28 cellular contexts compared by ENCODE assay signal in the genomic region with DNA sequence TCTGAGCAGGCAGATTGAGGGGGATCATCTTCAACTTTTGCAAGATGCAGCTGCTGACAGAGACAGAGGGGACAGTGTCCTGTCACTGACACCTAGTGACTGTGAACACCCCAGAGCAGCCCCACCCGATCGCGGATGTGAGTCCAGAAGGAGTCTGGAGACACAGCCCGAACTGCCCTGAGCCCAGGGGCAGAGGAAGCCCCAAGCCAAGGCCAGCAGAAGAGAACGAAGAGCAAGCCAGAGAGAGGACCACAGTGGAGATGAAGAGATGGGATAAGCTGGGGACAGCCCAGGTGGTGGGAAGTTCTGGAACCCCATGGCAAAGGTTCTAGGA. TPM values are rescaled to one million over a fixed set of nuclear protein-coding genes. Genes with fewer than 3 reads are reported as not detected.
A peak's percentile ranks its signal among the peaks of the same experiment; 100 is the strongest.
DNase-seq lines count a peak whose midpoint lies in the region; ATAC-seq and TF ChIP-seq lines count a peak whose summit lies in the region.
"Had no signal": no experiment of that assay in that cellular context is flagged by ENCODE, and none has a peak within 500 bp of the region (broad histone marks: within the 10 kb centered on the region; RNA-seq: fewer than 3 reads in every experiment).

No MANE protein-coding gene starts in this region.

- peaks cover 0 to 16% (median 3%) of the 10 kb centered on the region in 4 donors for H3K4me1 Mint-ChIP-seq in CD4-positive, CD25-positive, alpha-beta regulatory T cell
- H3K4me1 Mint-ChIP-seq in activated T-helper 17 cell treated with anti-CD3 and anti-CD28 coated beads, Interleukin-2, amount 50 U/mL, for 72 hours = no peaks in the 10 kb centered on the region
- peaks cover 50% of the 10 kb centered on the region for H3K4me1 Mint-ChIP-seq in nephron progenitor cell

- no peak overlapping the region for H3K27ac ChIP-seq in SK-N-SH (ENCODE audit: low read depth in 2 of 2, low read length in 1 of 2)
- H3K27ac ChIP-seq in CD4-positive, CD25-positive, alpha-beta regulatory T cell (ENCODE audit: insufficient read depth, low read length, poor library complexity, severe bottlenecking) = no peak overlapping the region
- peak overlapping the region; percentile 93 for H3K27ac ChIP-seq in neutrophil
- H3K27ac ChIP-seq: 22Rv1, gastrocnemius medialis, hepatocyte, ovary had no signal

- H2AFZ ChIP-seq in SK-N-SH (ENCODE audit: low read depth) = no peak overlapping the region
- H2AFZ ChIP-seq: hepatocyte had no signal

- TF ChIP-seq EP300 in SK-N-SH (IDR thresholded peaks at IDR 0.05; ENCODE audit: borderline replicate concordance in 1 of 2, low read depth in 1 of 2, low read length in 1 of 2) = no peak

- no peaks in the 10 kb centered on the region for H3K9me3 Mint-ChIP-seq in CD4-positive, CD25-positive, alpha-beta regulatory T cell
- no peaks in the 10 kb centered on the region for H3K9me3 Mint-ChIP-seq in activated T-helper 17 cell treated with anti-CD3 and anti-CD28 coated beads, Interleukin-2, amount 50 U/mL, for 72 hours
- no peaks in the 10 kb centered on the region for H3K9me3 Mint-ChIP-seq in nephron progenitor cell
- H3K9me3 Mint-ChIP-seq: memory B cell; stimulated activated memory B cell treated with anti-CD40 and anti-IgM and Interleukin-4, amounts not matched to agents 10 μg/mL and 1 μg/mL and 100 μg/mL, for 72 hours had no signal

- 86% methylated on average over 4 of the region's 5 CpGs for WGBS in SK-N-SH (ENCODE audit: low lambda C conversion rate)

- H4K20me1 ChIP-seq in SK-N-SH (ENCODE audit: insufficient read depth) = no peaks in the 10 kb centered on the region

- peak overlapping the region in 2 of 3 donors; percentile 17 to 86 for H3K27ac Mint-ChIP-seq in CD4-positive, CD25-positive, alpha-beta regulatory T cell
- H3K27ac Mint-ChIP-seq in activated T-helper 17 cell treated with anti-CD3 and anti-CD28 coated beads, Interleukin-2, amount 50 U/mL, for 72 hours = peak overlapping the region; percentile 42
- no peak overlapping the region for H3K27ac Mint-ChIP-seq in nephron progenitor cell
- H3K27ac Mint-ChIP-seq: activated CD4-positive, alpha-beta T cell treated with anti-CD3 and anti-CD28 coated beads for 36 hours; memory B cell; stimulated activated memory B cell treated with anti-CD40 and anti-IgM and Interleukin-4, amounts not matched to agents 10 μg/mL and 1 μg/mL and 100 μg/mL, for 72 hours had no signal

- ATAC-seq in SK-N-SH treated with all-trans-retinoic acid at 6 μM for 48 hours (no peak), GM18505 (IDR thresholded peaks at IDR 0.05; ENCODE audit: unreplicated experiment) (no peak)
- ATAC-seq in CD4-positive, CD25-positive, alpha-beta regulatory T cell (ENCODE audit: low read depth in 2 of 2) = no peak
- ATAC-seq in activated T-helper 17 cell treated with anti-CD3 and anti-CD28 coated beads, Interleukin-2, amount 50 U/mL, for 72 hours (replicated peaks) = no peak
- ATAC-seq: activated CD4-positive, alpha-beta T cell treated with anti-CD3 and anti-CD28 coated beads for 36 hours; gastrocnemius medialis; GM12878; stimulated activated memory B cell treated with anti-CD40 and anti-IgM and Interleukin-4, amounts not matched to agents 10 μg/mL and 1 μg/mL and 100 μg/mL, for 72 hours had no signal

- no peaks in the 10 kb centered on the region for H3F3A ChIP-seq in SK-N-SH (replicated peaks; ENCODE audit: insufficient read depth)

- no peak overlapping the region for H3K9ac ChIP-seq in SK-N-SH

- H3K9me3 ChIP-seq in SK-N-SH = no peaks in the 10 kb centered on the region
- H3K9me3 ChIP-seq in CD4-positive, CD25-positive, alpha-beta regulatory T cell (ENCODE audit: control insufficient read depth in 2 of 2, low read length in 2 of 2) = no peaks in the 10 kb centered on the region
- H3K9me3 ChIP-seq in neutrophil = no peaks in the 10 kb centered on the region
- H3K9me3 ChIP-seq: gastrocnemius medialis, ovary had no signal

- H3K4me2 ChIP-seq in SK-N-SH = no peak overlapping the region
- H3K4me2 ChIP-seq: hepatocyte had no signal

- CTCF ChIA-PET in SK-N-SH (lab: Yijun Ruan, JAX) = interaction anchor here (0.7 to 17.5 kb wide), 6 partner anchors 76 to 166 kb away, joined by 3 to 349 read pairs (median 6); partner anchors contain the start of gene WNT5B

- POLR2A ChIA-PET in SK-N-SH (lab: Yijun Ruan, JAX) = no interaction called here

- H3K36me3 Mint-ChIP-seq in CD4-positive, CD25-positive, alpha-beta regulatory T cell = no peaks in the 10 kb centered on the region
- H3K36me3 Mint-ChIP-seq in activated T-helper 17 cell treated with anti-CD3 and anti-CD28 coated beads, Interleukin-2, amount 50 U/mL, for 72 hours (ENCODE audit: low read depth) = no peaks in the 10 kb centered on the region
- no peaks in the 10 kb centered on the region for H3K36me3 Mint-ChIP-seq in nephron progenitor cell (ENCODE audit: low read depth)
- H3K36me3 Mint-ChIP-seq: memory B cell; stimulated activated memory B cell treated with anti-CD40 and anti-IgM and Interleukin-4, amounts not matched to agents 10 μg/mL and 1 μg/mL and 100 μg/mL, for 72 hours had no signal

- TF ChIP-seq CTCF in SK-N-SH (IDR thresholded peaks at IDR 0.05) (no peak), neutrophil (IDR thresholded peaks at IDR 0.05) (no peak), nephron progenitor cell (IDR thresholded peaks at IDR 0.05) (no peak)

- TF ChIP-seq RAD21 in SK-N-SH (IDR thresholded peaks at IDR 0.05; ENCODE audit: low read length) = no peak

- no peak for TF ChIP-seq POLR2A in GM18505 (IDR thresholded peaks at IDR 0.05; ENCODE audit: borderline replicate concordance, extremely low read depth, insufficient read depth, insufficient read length)

- H3K27me3 Mint-ChIP-seq in CD4-positive, CD25-positive, alpha-beta regulatory T cell = no peaks in the 10 kb centered on the region
- no peaks in the 10 kb centered on the region for H3K27me3 Mint-ChIP-seq in activated T-helper 17 cell treated with anti-CD3 and anti-CD28 coated beads, Interleukin-2, amount 50 U/mL, for 72 hours
- peaks cover 23% of the 10 kb centered on the region for H3K27me3 Mint-ChIP-seq in nephron progenitor cell (ENCODE audit: low read depth, poor library complexity)
- H3K27me3 Mint-ChIP-seq: activated CD4-positive, alpha-beta T cell treated with anti-CD3 and anti-CD28 coated beads for 36 hours; memory B cell; stimulated activated memory B cell treated with anti-CD40 and anti-IgM and Interleukin-4, amounts not matched to agents 10 μg/mL and 1 μg/mL and 100 μg/mL, for 72 hours had no signal

- H3K4me1 ChIP-seq in SK-N-SH (ENCODE audit: control insufficient read depth in 1 of 2, insufficient read depth in 2 of 2, low read depth in 1 of 2, low read length in 1 of 2) (peaks cover 0 to 36% of the 10 kb centered on the region in 2 experiments; a peak in 1 of 4 replicates), neutrophil (ENCODE audit: control insufficient read depth in 1 of 2, insufficient read depth in 1 of 2, low read depth in 1 of 2, low read length in 1 of 2) (peaks cover 19 to 22% of the 10 kb centered on the region in 2 experiments)
- H3K4me1 ChIP-seq in CD4-positive, CD25-positive, alpha-beta regulatory T cell (ENCODE audit: control insufficient read depth, insufficient read depth, low read length, poor library complexity, severe bottlenecking) = peaks cover 14% of the 10 kb centered on the region

- H3K79me2 ChIP-seq in SK-N-SH (ENCODE audit: insufficient read depth) = no peaks in the 10 kb centered on the region
- H3K79me2 ChIP-seq: hepatocyte had no signal

- no peaks in the 10 kb centered on the region for H3K36me3 ChIP-seq in SK-N-SH (replicated peaks in 1 of 2; ENCODE audit: control insufficient read depth in 1 of 2, insufficient read depth in 2 of 2, low read length in 1 of 2)
- no peaks in the 10 kb centered on the region for H3K36me3 ChIP-seq in CD4-positive, CD25-positive, alpha-beta regulatory T cell (ENCODE audit: control insufficient read depth, insufficient read depth, low read length)
- no peaks in the 10 kb centered on the region for H3K36me3 ChIP-seq in neutrophil
- H3K36me3 ChIP-seq: gastrocnemius medialis, ovary had no signal

- H3K27me3 ChIP-seq in SK-N-SH (ENCODE audit: insufficient read depth) = no peaks in the 10 kb centered on the region
- H3K27me3 ChIP-seq in CD4-positive, CD25-positive, alpha-beta regulatory T cell (ENCODE audit: control insufficient read depth, insufficient read depth, low read length) = no peaks in the 10 kb centered on the region
- H3K27me3 ChIP-seq in neutrophil = no peaks in the 10 kb centered on the region
- H3K27me3 ChIP-seq: gastrocnemius medialis, hepatocyte, ovary had no signal

- H3K4me3 ChIP-seq in SK-N-SH (ENCODE audit: low read depth in 2 of 2, low read length in 1 of 2) (no peak overlapping the region), neutrophil (ENCODE audit: low read depth in 1 of 2, low read length in 1 of 2) (no peak overlapping the region)
- H3K4me3 ChIP-seq in CD4-positive, CD25-positive, alpha-beta regulatory T cell (ENCODE audit: low read depth, low read length) = no peak overlapping the region
- H3K4me3 ChIP-seq: gastrocnemius medialis, GM12878, hepatocyte, ovary had no signal

- peak overlapping the region in 2 of 4 donors; percentile 22 to 24 for H3K4me3 Mint-ChIP-seq in CD4-positive, CD25-positive, alpha-beta regulatory T cell
- no peak overlapping the region for H3K4me3 Mint-ChIP-seq in activated T-helper 17 cell treated with anti-CD3 and anti-CD28 coated beads, Interleukin-2, amount 50 U/mL, for 72 hours
- H3K4me3 Mint-ChIP-seq in nephron progenitor cell = no peak overlapping the region
- H3K4me3 Mint-ChIP-seq: stimulated activated memory B cell treated with anti-CD40 and anti-IgM and Interleukin-4, amounts not matched to agents 10 μg/mL and 1 μg/mL and 100 μg/mL, for 72 hours had no signal

- no peaks in the 10 kb centered on the region for H3K9me2 ChIP-seq in SK-N-SH

- DNase-seq in SK-N-SH (peak; percentile 2), nephron progenitor cell (no peak), nucleus accumbens (lab: John Stamatoyannopoulos, UW) (no peak)
- DNase-seq in CD4-positive, CD25-positive, alpha-beta regulatory T cell = no peak
- DNase-seq: activated CD4-positive, alpha-beta T cell treated with anti-CD3 and anti-CD28 coated beads for 36 hours; caudate nucleus; gastrocnemius medialis; GOT3; Kasumi-1; MV-4-11; NCI-H1436 treated with DMSO at 0.1 percent for 48 hours; NCI-H345; NCI-H82; ovary; retina; RPMI8226; stimulated activated CD4-positive, alpha-beta T cell treated with anti-CD3 and anti-CD28 coated beads, Interleukin-4, amount 100 ng/mL, for 1 hour had no signal

TF ChIP-seq in SK-N-SH, 30 proteins besides CTCF, POLR2A, EP300 and RAD21 (continues in another document):
- no peak for TF ChIP-seq EZH2phosphoT487 (IDR thresholded peaks at IDR 0.05; ENCODE audit: borderline replicate concordance, low read depth)

TF ChIP-seq in SK-N-SH treated with all-trans-retinoic acid at 6 μM for 48 hours, 23 proteins besides CTCF, POLR2A, EP300 and RAD21 (continues in another document):
- no peak for TF ChIP-seq TOX (CRISPR knock-in tag; IDR thresholded peaks at IDR 0.05; ENCODE audit: borderline replicate concordance)
- TF ChIP-seq TCF4 (CRISPR knock-in tag; IDR thresholded peaks at IDR 0.05; ENCODE audit: borderline replicate concordance) = no peak
- TF ChIP-seq ESRRG (CRISPR knock-in tag; IDR thresholded peaks at IDR 0.05) = no peak

RNA-seq across cellular contexts. Expression of gene LRTM2, which starts 21.7 kb away (rescaled TPM):
- not detected in 2 replicates for polyA plus RNA-seq in SK-N-SH (2012; rRNA removed)
- not detected in 2 replicates for polyA plus RNA-seq in SK-N-SH (2012; cell fraction: cytosol; rRNA removed)
- 0.07 TPM in 1 of 2 replicates, not detected in the other for polyA plus RNA-seq in SK-N-SH (2012; cell fraction: nucleus; rRNA removed)
- not detected for total RNA-seq in CD4-positive, CD25-positive, alpha-beta regulatory T cell
- not detected for polyA plus RNA-seq in CD4-positive, CD25-positive, alpha-beta regulatory T cell
- not detected for total RNA-seq in activated T-helper 17 cell treated with anti-CD3 and anti-CD28 coated beads, Interleukin-2, amount 50 U/mL, for 72 hours
- total RNA-seq: activated CD4-positive, alpha-beta T cell treated with anti-CD3 and anti-CD28 coated beads for 36 hours; gastrocnemius medialis; GM12878; hepatocyte; ovary; T-helper 2 cell treated with Interferon-gamma antibody and Interleukin-4, amounts not matched to agents 100 ng/mL and 5 ng/mL, for 36 hours; urinary bladder had no signal
- polyA plus RNA-seq: hepatocyte, ovary, urinary bladder had no signal
